ENCODE assay signal across 15 cellular contexts in the genomic region with DNA sequence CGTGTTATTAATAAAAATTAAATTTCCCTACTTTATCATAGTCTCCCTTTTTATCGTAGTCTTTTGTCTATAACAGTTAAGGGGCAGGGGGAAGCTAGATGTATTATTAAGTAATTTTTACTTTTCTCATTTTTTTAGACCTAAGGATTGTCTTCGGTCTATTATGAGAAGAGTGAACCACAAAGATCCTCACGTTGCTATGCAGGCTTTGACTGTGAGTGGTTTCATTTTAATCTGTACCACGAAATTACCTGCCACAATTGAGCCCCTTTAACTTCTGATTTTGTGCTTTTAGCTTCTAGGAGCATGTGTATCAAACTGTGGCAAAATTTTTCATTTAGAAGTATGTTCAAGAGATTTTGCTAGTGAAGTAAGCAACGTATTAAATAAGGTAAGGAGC. TPM values are rescaled to one million over a fixed set of nuclear protein-coding genes. Genes with fewer than 3 reads are reported as not detected.
DNase-seq lines count a peak whose midpoint lies in the region; ATAC-seq and TF ChIP-seq lines count a peak whose summit lies in the region.
"Had no signal": no experiment of that assay in that cellular context is flagged by ENCODE, and none has a peak within 500 bp of the region (broad histone marks: within the 10 kb centered on the region; RNA-seq: fewer than 3 reads in every experiment).

No MANE protein-coding gene starts in this region.

- peak overlapping the region; percentile 35; the same call in 1 of the 2 replicates for H3K9ac ChIP-seq in OCI-LY3 (ENCODE audit: low read length)

- H3K27ac ChIP-seq in OCI-LY3 (ENCODE audit: low read length) (peak overlapping the region; percentile 52; the same call in 1 of the 2 replicates), PC-9 (no peak overlapping the region)
- H3K27ac ChIP-seq: transverse colon had no signal

- CTCF ChIA-PET in PC-9 (lab: Charles Lee), result no interaction called here

- ATAC-seq in GM19043 (IDR thresholded peaks at IDR 0.05; ENCODE audit: low read depth, unreplicated experiment), result peak; percentile 50
- peak; percentile 72 for ATAC-seq in HG02798 (IDR thresholded peaks at IDR 0.05; ENCODE audit: poor library complexity, unreplicated experiment)

- intact Hi-C loops in PC-9 (cut with micrococcal nuclease; ENCODE audit: unreplicated experiment), result no loop called here

- no TSS peak for BruUV-seq in PC-9 (replicated peaks; lab: Mats Ljungman, UMichigan)

- DNase-seq in GM06990 (ENCODE audit: extremely low read depth, insufficient read length), result peak; percentile 26
- DNase-seq in NCI-H226, result no peak
- no peak for DNase-seq in middle frontal gyrus (ENCODE audit: extremely low spot score, low spot score)
- DNase-seq in PC-9, result no peak
- no peak for DNase-seq in EL
- DNase-seq: BE2C; GF-D8; GOT3; naive B cell; NCI-H1417; NK-92 treated with Interleukin-12 subunit alpha and Interleukin-12 subunit beta, amount 100 ng/mL, for 24 hours; transverse colon had no signal

- H2AFZ ChIP-seq in OCI-LY3 (ENCODE audit: low read depth, low read length) (no peak overlapping the region), PC-9 (no peak overlapping the region)

- H3K79me2 ChIP-seq in OCI-LY3 (ENCODE audit: low read length) (peaks cover 29% of the 10 kb centered on the region), PC-9 (ENCODE audit: low read depth) (peaks cover 67% of the 10 kb centered on the region)

- H3K4me3 ChIP-seq in GM06990 (replicated peaks; ENCODE audit: low read depth, low read length), result peak overlapping the region; percentile 8
- H3K4me3 ChIP-seq in OCI-LY3 (ENCODE audit: low read length), result peak overlapping the region; percentile 57
- no peak overlapping the region for H3K4me3 ChIP-seq in PC-9
- H3K4me3 ChIP-seq: transverse colon had no signal

- POLR2A ChIA-PET in PC-9 (lab: Charles Lee; ENCODE audit: unreplicated experiment), result no interaction called here

- H3K27me3 ChIP-seq in GM06990 (replicated peaks; ENCODE audit: control insufficient read depth, insufficient read depth, low read length) (no peaks in the 10 kb centered on the region), OCI-LY3 (ENCODE audit: low read depth, low read length) (no peaks in the 10 kb centered on the region), PC-9 (ENCODE audit: insufficient read depth, low read depth) (no peaks in the 10 kb centered on the region)
- H3K27me3 ChIP-seq: BE2C, transverse colon had no signal

- no peaks in the 10 kb centered on the region for H3F3A ChIP-seq in PC-9 (ENCODE audit: insufficient read depth, low read depth)

- H3K9me2 ChIP-seq in PC-9 (ENCODE audit: insufficient read depth), result no peaks in the 10 kb centered on the region

- no peaks in the 10 kb centered on the region for H3K9me3 ChIP-seq in OCI-LY3 (ENCODE audit: insufficient read depth, low read length)
- no peaks in the 10 kb centered on the region for H3K9me3 ChIP-seq in PC-9 (ENCODE audit: insufficient read depth, low read depth)
- H3K9me3 ChIP-seq: BE2C, transverse colon had no signal

- H3K4me1 ChIP-seq in OCI-LY3 (ENCODE audit: low read length), result peaks cover 24% of the 10 kb centered on the region
- 0 out of 2 replicates have a peak, but pooled peaks cover 4% of the 10 kb centered on the region for H3K4me1 ChIP-seq in PC-9 (replicated peaks; ENCODE audit: insufficient read depth)

- no peaks in the 10 kb centered on the region for H3K36me3 ChIP-seq in GM06990 (ENCODE audit: control insufficient read depth, insufficient read depth, low read length)
- H3K36me3 ChIP-seq in OCI-LY3 (replicated peaks; ENCODE audit: low read depth, low read length), result no peaks in the 10 kb centered on the region
- no peaks in the 10 kb centered on the region for H3K36me3 ChIP-seq in PC-9 (ENCODE audit: low read depth)
- H3K36me3 ChIP-seq: BE2C had no signal

- H4K20me1 ChIP-seq in OCI-LY3 (ENCODE audit: insufficient read depth, low read length), result no peaks in the 10 kb centered on the region
- no peaks in the 10 kb centered on the region for H4K20me1 ChIP-seq in PC-9 (ENCODE audit: insufficient read depth)

- TF ChIP-seq CTCF in GM06990 (IDR thresholded peaks at IDR 0.05; ENCODE audit: insufficient read depth, low read length, poor library complexity, severe bottlenecking) (no peak), OCI-LY3 (IDR thresholded peaks at IDR 0.05; ENCODE audit: low read depth, low read length) (no peak), PC-9 (conservative IDR thresholded peaks at IDR 0.05) (no peak)

- peak overlapping the region; percentile 75 for H3K4me2 ChIP-seq in OCI-LY3 (ENCODE audit: low read length)
- H3K4me2 ChIP-seq in PC-9, result no peak overlapping the region

RNA-seq across cellular contexts. Expression of gene STAM, which starts 40.6 kb away (rescaled TPM):
- 37.0 and 38.8 TPM in 2 replicates for total RNA-seq in PC-9 (2021)
